Comparison of ENCODE assay signal across 1 cellular context in genomic region chr4:108043536-108043935, GRCh38.
TF ChIP-seq lines count a peak whose summit lies in the region.

No MANE protein-coding gene starts in this region.

TF ChIP-seq in GM23338, 12 proteins besides CTCF, POLR2A, EP300 and RAD21:
- TF ChIP-seq ZNF462 (CRISPR knock-in tag; IDR thresholded peaks at IDR 0.05) (no peak), EZH2phosphoT487 (IDR thresholded peaks at IDR 0.05; ENCODE audit: unreplicated experiment) (no peak), REST (IDR thresholded peaks at IDR 0.05; ENCODE audit: unreplicated experiment) (no peak), POLR2AphosphoS5 (IDR thresholded peaks at IDR 0.05; ENCODE audit: low read depth) (no peak), EZH2 (IDR thresholded peaks at IDR 0.05; ENCODE audit: low read depth, unreplicated experiment) (no peak), ZNF114 (CRISPR knock-in tag; IDR thresholded peaks at IDR 0.05) (no peak), ETS1 (IDR thresholded peaks at IDR 0.05) (no peak), JUNB (IDR thresholded peaks at IDR 0.05; ENCODE audit: unreplicated experiment) (no peak), STAT1 (IDR thresholded peaks at IDR 0.05; ENCODE audit: unreplicated experiment) (no peak), ZNF331 (CRISPR knock-in tag; IDR thresholded peaks at IDR 0.05; ENCODE audit: low read depth) (no peak), CREB1 (CRISPR knock-in tag; IDR thresholded peaks at IDR 0.05; ENCODE audit: low read depth) (no peak), NANOG (IDR thresholded peaks at IDR 0.05; ENCODE audit: borderline replicate concordance) (no peak)
